21 cellular contexts compared by ENCODE assay signal in genomic region chr9:800561-800960, GRCh38. TPM values are rescaled to one million over a fixed set of nuclear protein-coding genes. Genes with fewer than 3 reads are reported as not detected.
A peak's percentile ranks its signal among the peaks of the same experiment; 100 is the strongest.
DNase-seq lines count a peak whose midpoint lies in the region; ATAC-seq, FAIRE-seq and TF ChIP-seq lines count a peak whose summit lies in the region.
"Had no signal": no experiment of that assay in that cellular context is flagged by ENCODE, and none has a peak within 500 bp of the region (broad histone marks: within the 10 kb centered on the region; RNA-seq: fewer than 3 reads in every experiment).

No MANE protein-coding gene starts in this region.

- no peaks in the 10 kb centered on the region; the same call in 2 of the 3 replicates for H3K9me3 Mint-ChIP-seq in GM23338
- no peaks in the 10 kb centered on the region for H3K9me3 Mint-ChIP-seq in astrocyte (ENCODE audit: unreplicated experiment)
- no peaks in the 10 kb centered on the region for H3K9me3 Mint-ChIP-seq in MCF 10A (ENCODE audit: unreplicated experiment)
- H3K9me3 Mint-ChIP-seq: CD8-positive, alpha-beta memory T cell had no signal

- H2AFZ ChIP-seq in GM23338 = peak overlapping the region; percentile 59; the same call in 1 of the 2 replicates
- peak overlapping the region; percentile 51 for H2AFZ ChIP-seq in astrocyte (ENCODE audit: low read depth, low read length)
- peak overlapping the region; percentile 4 for H2AFZ ChIP-seq in osteoblast (ENCODE audit: low read length)

- H3K36me3 Mint-ChIP-seq in GM23338 (ENCODE audit: low read depth) (no peaks in the 10 kb centered on the region), astrocyte (ENCODE audit: low read depth, unreplicated experiment) (no peaks in the 10 kb centered on the region), MCF 10A (ENCODE audit: insufficient read depth, unreplicated experiment) (no peaks in the 10 kb centered on the region)
- H3K36me3 Mint-ChIP-seq: CD8-positive, alpha-beta memory T cell had no signal

- H3K4me1 ChIP-seq in GM23338 (ENCODE audit: insufficient read depth) (no peaks in the 10 kb centered on the region; the same call in 1 of the 2 replicates), astrocyte (ENCODE audit: insufficient read depth, low read length) (peaks cover 18% of the 10 kb centered on the region), osteoblast (ENCODE audit: insufficient read depth, low read length) (peaks cover 6% of the 10 kb centered on the region), spleen (no peaks in the 10 kb centered on the region)

- H3K27me3 ChIP-seq in GM23338 (ENCODE audit: insufficient read depth) (no peaks in the 10 kb centered on the region), astrocyte (ENCODE audit: insufficient read depth, low read length) (no peaks in the 10 kb centered on the region), osteoblast (ENCODE audit: insufficient read depth, low read length) (no peaks in the 10 kb centered on the region), spleen (replicated peaks in 1 of 7) (peaks cover 0 to 2% (median 0%) of the 10 kb centered on the region in 7 donors)

- H3K27ac Mint-ChIP-seq in GM23338 = no peak overlapping the region
- no peak overlapping the region for H3K27ac Mint-ChIP-seq in astrocyte (ENCODE audit: unreplicated experiment)
- H3K27ac Mint-ChIP-seq in MCF 10A (ENCODE audit: low read depth, unreplicated experiment) = no peak overlapping the region
- H3K27ac Mint-ChIP-seq: CD8-positive, alpha-beta memory T cell had no signal

- H3K36me3 ChIP-seq in GM23338 (ENCODE audit: insufficient read depth) (no peaks in the 10 kb centered on the region), astrocyte (ENCODE audit: insufficient read depth, low read length) (no peaks in the 10 kb centered on the region), osteoblast (ENCODE audit: insufficient read depth, low read length) (no peaks in the 10 kb centered on the region), spleen (no peaks in the 10 kb centered on the region)

- no peak overlapping the region for H3K4me2 ChIP-seq in GM23338
- H3K4me2 ChIP-seq in astrocyte (ENCODE audit: low read length) = no peak overlapping the region
- no peak overlapping the region for H3K4me2 ChIP-seq in osteoblast (ENCODE audit: insufficient read depth, low read length)

- H3K4me1 Mint-ChIP-seq in GM23338 (peaks cover 3% of the 10 kb centered on the region; the same call in 2 of the 3 replicates), astrocyte (ENCODE audit: low read depth, unreplicated experiment) (peaks cover 9% of the 10 kb centered on the region), MCF 10A (ENCODE audit: insufficient read depth, unreplicated experiment) (peaks cover 12% of the 10 kb centered on the region)
- H3K4me1 Mint-ChIP-seq: CD8-positive, alpha-beta memory T cell had no signal

- TF ChIP-seq CTCF in GM23338 (conservative IDR thresholded peaks at IDR 0.05; ENCODE audit: low read depth in 2 of 2) (no peak), astrocyte (IDR thresholded peaks at IDR 0.05; ENCODE audit: insufficient read depth, low read depth, low read length) (no peak), osteoblast (IDR thresholded peaks at IDR 0.05; ENCODE audit: extremely low read depth, low read depth, low read length) (no peak), spleen (IDR thresholded peaks at IDR 0.05 in 8 of 11, conservative IDR thresholded peaks at IDR 0.05 in 3 of 11) (no peak), MCF 10A (IDR thresholded peaks at IDR 0.05; ENCODE audit: unreplicated experiment) (no peak)

- no peaks in the 10 kb centered on the region for H3F3A ChIP-seq in GM23338 (replicated peaks; ENCODE audit: low read depth)

- ATAC-seq in GM23338 = no peak
- ATAC-seq in left cardiac atrium = no peak

- H3K79me2 ChIP-seq in GM23338 (replicated peaks; ENCODE audit: insufficient read depth) (no peaks in the 10 kb centered on the region), astrocyte (ENCODE audit: insufficient read depth, low read length) (no peaks in the 10 kb centered on the region), osteoblast (ENCODE audit: insufficient read depth, low read length) (no peaks in the 10 kb centered on the region)

- intact Hi-C loops in spleen (cut with DNase I; ENCODE audit: low total_unique reads) = no loop called here
- intact Hi-C loops in MCF 10A (cut with micrococcal nuclease) = no loop called here
- intact Hi-C loops in left cardiac atrium (cut with DNase I) = no loop called here

- no peak for FAIRE-seq in astrocyte (lab: Jason Lieb, UNC)
- FAIRE-seq: D721Med, GM18507 had no signal

- peaks cover 4% of the 10 kb centered on the region for H3K27me3 Mint-ChIP-seq in GM23338 (ENCODE audit: insufficient read depth, low read depth, poor library complexity)
- H3K27me3 Mint-ChIP-seq in astrocyte (ENCODE audit: low read depth, unreplicated experiment) = no peaks in the 10 kb centered on the region
- H3K27me3 Mint-ChIP-seq in MCF 10A (ENCODE audit: insufficient read depth, unreplicated experiment) = no peaks in the 10 kb centered on the region

- CTCF ChIA-PET in MCF 10A (lab: Yijun Ruan, JAX) = interaction anchor here (0.5 to 1.6 kb wide), 6 partner anchors 9 to 209 kb away, joined by 3 to 5 read pairs (median 4); no protein-coding TSS in a partner anchor

- POLR2A ChIA-PET in MCF 10A (lab: Yijun Ruan, JAX) = interaction anchor here (0.6 to 1.7 kb wide), 4 partner anchors 8 to 179 kb away, joined by 3 to 6 read pairs (median 4); no protein-coding TSS in a partner anchor

- WGBS in spleen, 5 donors = 18 to 30% (median 20%) methylated on average over 4 of the region's 4 CpGs

- H3K27ac ChIP-seq in GM23338 (ENCODE audit: low read depth) = no peak overlapping the region
- H3K27ac ChIP-seq in astrocyte (ENCODE audit: low read depth, low read length) = peak overlapping the region; percentile 70
- no peak overlapping the region for H3K27ac ChIP-seq in osteoblast (ENCODE audit: low read depth, low read length)
- H3K27ac ChIP-seq in spleen = no peak overlapping the region
- H3K27ac ChIP-seq: SK-N-MC had no signal

- DNase-seq in GM23338 (ENCODE audit: low spot score) (no peak), astrocyte (ENCODE audit: low read depth) (no peak), glomerular endothelial cell (ENCODE audit: extremely low read depth, low read depth, low spot score) (peak; percentile 37), osteoblast (ENCODE audit: insufficient read length, low spot score, missing footprints) (no peak), spleen (no peak), MCF 10A (ENCODE audit: unreplicated experiment) (no peak), left cardiac atrium (no peak)
- DNase-seq: CD8-positive, alpha-beta memory T cell; DMS79; GOT3; KG1; NCI-H1092; NCI-H1694; NCI-H2107; NCI-H2227 treated with DMSO at 0.1 percent for 48 hours; NCI-H524; Right ventricle myocardium superior had no signal

- H3K9me3 ChIP-seq in astrocyte (ENCODE audit: insufficient read depth, low read depth, low read length) = no peaks in the 10 kb centered on the region
- H3K9me3 ChIP-seq in osteoblast (ENCODE audit: low read depth, low read length) = no peaks in the 10 kb centered on the region
- H3K9me3 ChIP-seq in spleen = no peaks in the 10 kb centered on the region

- H3K4me3 Mint-ChIP-seq in GM23338 = no peak overlapping the region
- no peak overlapping the region for H3K4me3 Mint-ChIP-seq in astrocyte (ENCODE audit: unreplicated experiment)
- H3K4me3 Mint-ChIP-seq in MCF 10A (ENCODE audit: unreplicated experiment) = no peak overlapping the region
- H3K4me3 Mint-ChIP-seq: CD8-positive, alpha-beta memory T cell had no signal

- TF ChIP-seq POLR2A in spleen (IDR thresholded peaks at IDR 0.05) = no peak

- H4K20me1 ChIP-seq in GM23338 (replicated peaks; ENCODE audit: insufficient read depth) = no peaks in the 10 kb centered on the region
- no peaks in the 10 kb centered on the region for H4K20me1 ChIP-seq in astrocyte (ENCODE audit: insufficient read depth, low read length)
- no peaks in the 10 kb centered on the region for H4K20me1 ChIP-seq in osteoblast (ENCODE audit: insufficient read depth, low read length)

- H3K9me2 ChIP-seq in GM23338 (ENCODE audit: insufficient read depth) = no peaks in the 10 kb centered on the region

- H3K4me3 ChIP-seq in GM23338 = no peak overlapping the region
- H3K4me3 ChIP-seq in astrocyte (ENCODE audit: insufficient read depth, low read depth, low read length) = no peak overlapping the region
- H3K4me3 ChIP-seq in osteoblast (ENCODE audit: insufficient read depth, low read length) = no peak overlapping the region
- H3K4me3 ChIP-seq in spleen = no peak overlapping the region
- H3K4me3 ChIP-seq: SK-N-MC had no signal

- BruUV-seq in MCF 10A (replicated peaks; lab: Mats Ljungman, UMichigan) = no TSS peak

- no peak overlapping the region for H3K9ac ChIP-seq in astrocyte (ENCODE audit: low read length)

TF ChIP-seq in GM23338, 12 proteins besides CTCF, POLR2A, EP300 and RAD21 (continues in another document):
- TF ChIP-seq EZH2phosphoT487 (IDR thresholded peaks at IDR 0.05; ENCODE audit: unreplicated experiment) (no peak), ZNF331 (CRISPR knock-in tag; IDR thresholded peaks at IDR 0.05; ENCODE audit: low read depth) (no peak), CREB1 (CRISPR knock-in tag; IDR thresholded peaks at IDR 0.05; ENCODE audit: low read depth) (no peak), ZNF114 (CRISPR knock-in tag; IDR thresholded peaks at IDR 0.05) (no peak), JUNB (IDR thresholded peaks at IDR 0.05; ENCODE audit: unreplicated experiment) (no peak)

RNA-seq across cellular contexts. Expression of gene DMRT1, which starts 40.9 kb away (rescaled TPM):
- total RNA-seq in GM23338 (2014; rRNA removed; shearing (Covaris generic)) = 1.8 TPM in 1 of 2 replicates, not detected in the other
- polyA plus RNA-seq in GM23338 (2016; fragmentation: Nextera tagmentation; extraction: Ambion mirVana) (0.23 TPM in 1 of 2 replicates, not detected in the other), spleen (not detected)
- total RNA-seq in astrocyte (not detected in 2 replicates), glomerular endothelial cell (not detected in 2 replicates), osteoblast (not detected in 2 replicates), spleen (not detected), MCF 10A (2022) (not detected in 2 replicates), left cardiac atrium (not detected)
- total RNA-seq: CD8-positive, alpha-beta memory T cell; Right ventricle myocardium superior had no signal
- polyA plus RNA-seq: BJ; CD8-positive, alpha-beta memory T cell had no signal

Comparison
In these comparisons a context has a peak if more than half of its experiments do, and no peak if none do; other contexts are left out.
1. H2AFZ ChIP-seq: peak in every context shown above with its lines; median percentile 59 in GM23338; 51 in astrocyte; 4 in osteoblast.